Comparison of ENCODE assay signal across 8 cellular contexts in the genomic region with DNA sequence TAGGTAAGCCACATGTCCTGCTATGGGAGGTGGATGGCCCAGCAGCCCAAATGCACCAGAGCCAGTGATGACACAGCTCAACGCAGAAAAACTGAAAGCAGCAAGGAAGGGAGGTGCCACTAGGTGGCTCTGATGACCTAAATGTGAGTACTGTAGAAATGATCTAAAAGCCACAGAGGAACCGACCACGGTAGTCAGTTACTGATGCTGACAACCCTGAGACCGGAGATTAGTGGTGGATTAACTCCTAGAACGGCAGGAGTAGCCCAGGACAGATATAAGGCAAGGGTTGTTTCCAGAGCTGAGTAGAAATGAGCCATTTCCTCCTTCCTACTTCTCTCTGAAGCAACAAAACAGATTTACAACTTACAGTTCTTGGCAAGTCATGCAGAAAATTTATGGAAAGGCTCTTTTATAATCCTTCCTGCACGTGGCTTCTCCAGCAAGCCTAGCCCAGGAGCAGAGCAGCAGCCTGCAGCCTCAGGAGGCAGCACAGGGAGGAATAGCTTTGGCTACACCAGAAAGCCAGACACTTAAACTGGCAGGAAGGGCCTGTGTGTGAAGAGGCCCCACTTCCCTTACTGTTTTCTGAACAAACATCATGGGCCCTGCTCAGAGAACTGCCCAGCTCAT. TPM values are rescaled to one million over a fixed set of nuclear protein-coding genes. Genes with fewer than 3 reads are reported as not detected.
DNase-seq lines count a peak whose midpoint lies in the region; ATAC-seq and TF ChIP-seq lines count a peak whose summit lies in the region.

No MANE protein-coding gene starts in this region.

- H3K4me1 ChIP-seq in GM23338 (ENCODE audit: insufficient read depth) (no peaks in the 10 kb centered on the region), adrenal gland (replicated peaks in 1 of 2) (peaks cover 0 to 16% of the 10 kb centered on the region in 2 donors), heart right ventricle (peaks cover 0 to 27% (median 13%) of the 10 kb centered on the region in 9 donors), prostate gland (replicated peaks) (peaks cover 10% of the 10 kb centered on the region), uterus (peaks cover 4 to 14% of the 10 kb centered on the region in 2 donors)

- intact Hi-C loops in adrenal gland (cut with DNase I) (no loop called here), heart right ventricle (cut with DNase I) (loop anchor here in 2 of 10 donors (5.0 kb wide), 1 partner anchor 462 kb away; no protein-coding TSS in a partner anchor), prostate gland (cut with DNase I) (loop anchor here (5.0 to 10.0 kb wide), 2 partner anchors 284 to 457 kb away; no protein-coding TSS in a partner anchor), uterus (cut with DNase I; ENCODE audit: low total_unique reads) (no loop called here)

- peaks cover 8% of the 10 kb centered on the region for H3K4me1 Mint-ChIP-seq in GM23338

- H3K79me2 ChIP-seq in GM23338 (replicated peaks; ENCODE audit: insufficient read depth) = no peaks in the 10 kb centered on the region

- H3K36me3 ChIP-seq in GM23338 (ENCODE audit: insufficient read depth) = peaks cover 8% of the 10 kb centered on the region; the same call in 1 of the 2 replicates
- peaks cover 0 to 55% of the 10 kb centered on the region in 2 donors for H3K36me3 ChIP-seq in adrenal gland (replicated peaks in 1 of 2)
- H3K36me3 ChIP-seq in heart right ventricle = peaks cover 0 to 95% (median 46%) of the 10 kb centered on the region in 9 donors
- H3K36me3 ChIP-seq in prostate gland = peaks cover 0 to 8% of the 10 kb centered on the region in 2 donors
- H3K36me3 ChIP-seq in uterus = no peaks in the 10 kb centered on the region

- peak; percentile 73 to 93 for TF ChIP-seq CTCF in GM23338 (conservative IDR thresholded peaks at IDR 0.05; ENCODE audit: low read depth in 2 of 2)
- peak; percentile 48 to 84 (median 78) for TF ChIP-seq CTCF in adrenal gland (IDR thresholded peaks at IDR 0.05)
- TF ChIP-seq CTCF in heart right ventricle (IDR thresholded peaks at IDR 0.05) = peak in 8 of 9 donors; percentile 36 to 72 (median 65)
- peak; percentile 42 to 82 (median 70) for TF ChIP-seq CTCF in prostate gland (IDR thresholded peaks at IDR 0.05)
- TF ChIP-seq CTCF in uterus (IDR thresholded peaks at IDR 0.05) = peak; percentile 64 to 81 (median 70)

- peak overlapping the region; percentile 56 for H3K27ac Mint-ChIP-seq in GM23338

- H3K9me3 ChIP-seq in adrenal gland (replicated peaks in 1 of 3) (no peaks in the 10 kb centered on the region), heart right ventricle (no peaks in the 10 kb centered on the region), prostate gland (no peaks in the 10 kb centered on the region), uterus (no peaks in the 10 kb centered on the region)

- H3K27ac ChIP-seq in GM23338 (ENCODE audit: low read depth) = no peak overlapping the region
- H3K27ac ChIP-seq in adrenal gland = peak overlapping the region; percentile 44 to 90 (median 53)
- H3K27ac ChIP-seq in heart right ventricle = peak overlapping the region in 7 of 10 donors; percentile 8 to 53 (median 41)
- H3K27ac ChIP-seq in prostate gland = peak overlapping the region; percentile 55 to 70
- H3K27ac ChIP-seq in uterus = peak overlapping the region; percentile 80

- H3K4me3 ChIP-seq in GM23338 = no peak overlapping the region
- H3K4me3 ChIP-seq in adrenal gland = no peak overlapping the region
- H3K4me3 ChIP-seq in heart right ventricle = no peak overlapping the region
- H3K4me3 ChIP-seq in prostate gland = no peak overlapping the region
- H3K4me3 ChIP-seq in uterus = no peak overlapping the region

- ATAC-seq in GM23338 (peak; percentile 95), heart right ventricle (peak; percentile 51 to 82 (median 73))

- H3K9me2 ChIP-seq in GM23338 (ENCODE audit: insufficient read depth) = no peaks in the 10 kb centered on the region

- 0 out of 3 replicates have a peak, but pooled peaks cover 3% of the 10 kb centered on the region for H3K36me3 Mint-ChIP-seq in GM23338 (ENCODE audit: low read depth)

- WGBS in adrenal gland, 4 donors = 0 to 2% (median 1%) methylated on average over 6 of the region's 6 CpGs
- 5 to 8% methylated on average over 6 of the region's 6 CpGs for WGBS in heart right ventricle, 2 donors
- under 1% methylated on average over 6 of the region's 6 CpGs for WGBS in prostate gland

- no peak overlapping the region for H2AFZ ChIP-seq in GM23338

- DNase-seq in DMS 273 treated with DMSO at 0.1 percent for 48 hours (lab: John Stamatoyannopoulos, UW) (peak; percentile 49), GM23338 (ENCODE audit: low spot score) (peak; percentile 91), NCI-H1092 (lab: John Stamatoyannopoulos, UW) (peak; percentile 66), SKM-1 treated with dmso at 0.1 percent for 144 hours (lab: John Stamatoyannopoulos, UW; ENCODE audit: unreplicated experiment) (peak; percentile 71), adrenal gland (peak; percentile 75 to 95 (median 82)), heart right ventricle (peak in 1 of 2 donors; percentile 65), prostate gland (ENCODE audit: low spot score) (peak; percentile 75), uterus (peak; percentile 73 to 81)

- TF ChIP-seq POLR2A in adrenal gland (IDR thresholded peaks at IDR 0.05) = no peak
- no peak for TF ChIP-seq POLR2A in prostate gland (IDR thresholded peaks at IDR 0.05)
- TF ChIP-seq POLR2A in uterus (IDR thresholded peaks at IDR 0.05) = no peak

- H3K4me3 Mint-ChIP-seq in GM23338 = no peak overlapping the region

- peaks cover 2% of the 10 kb centered on the region for H3K27me3 Mint-ChIP-seq in GM23338 (ENCODE audit: insufficient read depth, low read depth, poor library complexity)

- no peaks in the 10 kb centered on the region for H3F3A ChIP-seq in GM23338 (replicated peaks; ENCODE audit: low read depth)

- no peaks in the 10 kb centered on the region for H3K27me3 ChIP-seq in GM23338 (ENCODE audit: insufficient read depth)
- no peaks in the 10 kb centered on the region for H3K27me3 ChIP-seq in adrenal gland
- no peaks in the 10 kb centered on the region for H3K27me3 ChIP-seq in heart right ventricle
- no peaks in the 10 kb centered on the region for H3K27me3 ChIP-seq in prostate gland (replicated peaks; ENCODE audit: insufficient read depth)
- H3K27me3 ChIP-seq in uterus = no peaks in the 10 kb centered on the region

- H4K20me1 ChIP-seq in GM23338 (replicated peaks; ENCODE audit: insufficient read depth) = no peaks in the 10 kb centered on the region

- H3K9me3 Mint-ChIP-seq in GM23338 = no peaks in the 10 kb centered on the region

- no peak overlapping the region for H3K4me2 ChIP-seq in GM23338

TF ChIP-seq in GM23338, 12 proteins besides CTCF, POLR2A, EP300 and RAD21:
- peak; percentile 61 for TF ChIP-seq CREB1 (CRISPR knock-in tag; IDR thresholded peaks at IDR 0.05; ENCODE audit: low read depth)
- no peak for TF ChIP-seq POLR2AphosphoS5 (IDR thresholded peaks at IDR 0.05; ENCODE audit: low read depth)

RNA-seq across cellular contexts. Expression of a gene that starts 13.1 kb away (rescaled TPM):
- 0.19 TPM in 1 of 2 replicates, not detected in the other for total RNA-seq in GM23338 (2014; rRNA removed; shearing (Covaris generic))
- 0.26 and 1.2 TPM in 2 replicates for polyA plus RNA-seq in GM23338 (2016; fragmentation: Nextera tagmentation; extraction: Ambion mirVana)
- total RNA-seq in adrenal gland = under 1 TPM in 7 of 8 donors, not detected in 1; 0.42 to 0.93 (median 0.78) TPM
- polyA plus RNA-seq in adrenal gland = 1 to 10 TPM in 2 of 3 donors, under 1 TPM in 1; 0.37 to 5.9 (median 1.0) TPM
- 10 to 100 TPM; 10.9 to 37.7 (median 23.5) TPM for total RNA-seq in heart right ventricle
- polyA plus RNA-seq in heart right ventricle = 10 to 100 TPM in 1 of 2 donors, 1 to 10 TPM in 1; 2.5 to 38.3 TPM
- 10 to 100 TPM; 12.5 to 39.6 TPM for total RNA-seq in prostate gland
- total RNA-seq in uterus = 10 to 100 TPM in 3 of 4 donors, 1 to 10 TPM in 1; 5.0 to 44.1 (median 25.2) TPM
